ENCODE assay signal across 8 cellular contexts in genomic region chrX:121047461-121048419, GRCh38. TPM values are rescaled to one million over a fixed set of nuclear protein-coding genes. Genes with fewer than 3 reads are reported as not detected.
DNase-seq lines count a peak whose midpoint lies in the region; ATAC-seq and TF ChIP-seq lines count a peak whose summit lies in the region.
"Not testable (repeated sequence)": the region's sequence is repeated elsewhere in the genome, so short reads cannot be mapped to it uniquely, and the experiment has no call there.

Gene GLUD2, plus strand, starts transcription at chrX:121047610. Its CDS starts 75 bp downstream, at chrX:121047685.

- ATAC-seq in GM23338: peak; percentile 96

- not testable (repeated sequence) for H4K91ac ChIP-seq in neuronal stem cell (ENCODE audit: low read depth, low read length, poor library complexity)

- H2AFZ ChIP-seq in GM23338: peak within 1 kb of the TSS; percentile 18; the same call in 1 of the 2 replicates
- H2AFZ ChIP-seq in neuronal stem cell (ENCODE audit: low read length): not testable (repeated sequence)

- H2BK5ac ChIP-seq in neuronal stem cell (ENCODE audit: low read length): not testable (repeated sequence)

- H2BK15ac ChIP-seq in neuronal stem cell (ENCODE audit: low read length): not testable (repeated sequence)

- H3K79me2 ChIP-seq in GM23338 (replicated peaks; ENCODE audit: insufficient read depth): not testable (repeated sequence)

- not testable (repeated sequence) for H2BK12ac ChIP-seq in neuronal stem cell (ENCODE audit: low read length)

- H2AK5ac ChIP-seq in neuronal stem cell (ENCODE audit: low read depth, low read length): not testable (repeated sequence)

- H3K36me3 ChIP-seq in GM23338 (ENCODE audit: insufficient read depth); neuronal stem cell (replicated peaks in 1 of 2; ENCODE audit: control insufficient read depth in 2 of 2, insufficient read depth in 2 of 2, low read length in 2 of 2): not testable (repeated sequence)

- not testable (repeated sequence) for H2BK120ac ChIP-seq in neuronal stem cell (ENCODE audit: low read depth, low read length)

- not testable (repeated sequence) for H3K9me3 Mint-ChIP-seq in GM23338

- H4K8ac ChIP-seq in neuronal stem cell (ENCODE audit: low read depth, low read length): not testable (repeated sequence)

- H3K4me1 ChIP-seq in GM23338 (ENCODE audit: insufficient read depth); neuronal stem cell (ENCODE audit: control insufficient read depth in 2 of 2, insufficient read depth in 1 of 2, low read depth in 1 of 2, low read length in 2 of 2): not testable (repeated sequence)

- not testable (repeated sequence) for H3K4me1 Mint-ChIP-seq in GM23338

- H3K9ac ChIP-seq in neuronal stem cell (ENCODE audit: low read depth, low read length, poor library complexity): not testable (repeated sequence)

- not testable (repeated sequence) for H3K36me3 Mint-ChIP-seq in GM23338 (ENCODE audit: low read depth)

- H3K27ac ChIP-seq in GM23338 (ENCODE audit: low read depth); neuronal stem cell (replicated peaks; ENCODE audit: low read length); substantia nigra (ENCODE audit: low read depth, low read length, poor library complexity, severe bottlenecking): not testable (repeated sequence)

- TF ChIP-seq CTCF in GM23338 (conservative IDR thresholded peaks at IDR 0.05; ENCODE audit: low read depth in 2 of 2) (peak; percentile 18 to 52; a peak in 2 of 4 replicates), astrocyte of the cerebellum (IDR thresholded peaks at IDR 0.05; ENCODE audit: low read depth, low read length, missing control alignments) (peak; percentile 34)

- in situ Hi-C loops in Caki2 (cut with HindIII; ENCODE audit: low pct_unique_long_range_greater_than_20kb, low sequenced_read_pairs); astrocyte of the cerebellum (cut with HindIII; ENCODE audit: low sequenced_read_pairs): not testable (repeated sequence)

- not testable (repeated sequence) for H3K23ac ChIP-seq in neuronal stem cell (ENCODE audit: low read depth, low read length, poor library complexity)

- DNase-seq in Caki2 (ENCODE audit: low read depth): peak; percentile 51
- peak; percentile 75 for DNase-seq in GM23338 (ENCODE audit: low spot score)
- peak; percentile 7 for DNase-seq in RPMI8226
- not testable (repeated sequence) for DNase-seq in astrocyte of the cerebellum (ENCODE audit: low read depth)
- peak; percentile 36 for DNase-seq in fibroblast of gingiva (ENCODE audit: low read depth)
- peak; percentile 61 for DNase-seq in iPS-NIHi7 (ENCODE audit: extremely low spot score)
- DNase-seq in neuronal stem cell (ENCODE audit: low spot score): peak; percentile 23
- DNase-seq in substantia nigra (lab: John Stamatoyannopoulos, UW): peak in 33 of 49 donors; percentile 0 to 39 (median 7)

- H3K4me2 ChIP-seq in GM23338: peak within 1 kb of the TSS; percentile 68
- H3K4me2 ChIP-seq in neuronal stem cell (ENCODE audit: insufficient read depth, low read length, poor library complexity, severe bottlenecking): peak within 1 kb of the TSS; percentile 45

- peak within 1 kb of the TSS; percentile 47 for H3K4me3 ChIP-seq in GM23338
- H3K4me3 ChIP-seq in astrocyte of the cerebellum (ENCODE audit: low read depth, low read length): peak within 1 kb of the TSS; percentile 34
- peak within 1 kb of the TSS in 1 of 2 donors; percentile 81 for H3K4me3 ChIP-seq in neuronal stem cell (ENCODE audit: low read length in 2 of 2)

- not testable (repeated sequence) for H3K79me1 ChIP-seq in neuronal stem cell (ENCODE audit: low read depth, low read length)

- H3K18ac ChIP-seq in neuronal stem cell (ENCODE audit: low read length): peak within 1 kb of the TSS; percentile 71

- not testable (repeated sequence) for H3K9me2 ChIP-seq in GM23338 (ENCODE audit: insufficient read depth)

- H3K4me3 Mint-ChIP-seq in GM23338: peak within 1 kb of the TSS; percentile 62

- H3K14ac ChIP-seq in neuronal stem cell (ENCODE audit: low read length): not testable (repeated sequence)

- H3K27ac Mint-ChIP-seq in GM23338: not testable (repeated sequence)

- not testable (repeated sequence) for H3F3A ChIP-seq in GM23338 (replicated peaks; ENCODE audit: low read depth)

- not testable (repeated sequence) for H3K9me3 ChIP-seq in neuronal stem cell (replicated peaks in 1 of 2; ENCODE audit: control insufficient read depth in 2 of 2, insufficient read depth in 1 of 2, low read depth in 1 of 2, low read length in 2 of 2)

- H3K27me3 Mint-ChIP-seq in GM23338 (ENCODE audit: insufficient read depth, low read depth, poor library complexity): peaks cover 13% of the 10 kb centered on the region

- H3K4ac ChIP-seq in neuronal stem cell (ENCODE audit: low read length): not testable (repeated sequence)

- H4K20me1 ChIP-seq in GM23338 (replicated peaks; ENCODE audit: insufficient read depth): not testable (repeated sequence)

- no CpG with 5 or more reads among the region's 77 CpGs for WGBS in neuronal stem cell (ENCODE audit: extremely low coverage in 2 of 2, insufficient read length in 2 of 2, insufficient replicate concordance in 1 of 2), 2 donors

- peaks cover 25% of the 10 kb centered on the region for H3K27me3 ChIP-seq in GM23338 (ENCODE audit: insufficient read depth)
- not testable (repeated sequence) for H3K27me3 ChIP-seq in neuronal stem cell (ENCODE audit: control insufficient read depth in 3 of 3, insufficient read depth in 3 of 3, low read depth in 1 of 3, low read length in 3 of 3)

RNA-seq across cellular contexts. Expression of gene GLUD2, which starts in this region (rescaled TPM):
- total RNA-seq in Caki2 (2014; rRNA removed; shearing (Covaris generic); ENCODE audit: low replicate concordance): 1.8 and 2.2 TPM in 2 replicates
- total RNA-seq in GM23338 (2014; rRNA removed; shearing (Covaris generic)): 1.5 and 1.9 TPM in 2 replicates
- polyA plus RNA-seq in GM23338 (2016; fragmentation: Nextera tagmentation; extraction: Ambion mirVana): 0.16 and 0.21 TPM in 2 replicates
- 2.2 TPM for polyA plus RNA-seq in neuronal stem cell (2013, experiment 1 of 2)
- polyA plus RNA-seq in neuronal stem cell (2013, experiment 2 of 2): 2.2 TPM
